Comparison of ENCODE assay signal across 1 cellular context in the genomic region with DNA sequence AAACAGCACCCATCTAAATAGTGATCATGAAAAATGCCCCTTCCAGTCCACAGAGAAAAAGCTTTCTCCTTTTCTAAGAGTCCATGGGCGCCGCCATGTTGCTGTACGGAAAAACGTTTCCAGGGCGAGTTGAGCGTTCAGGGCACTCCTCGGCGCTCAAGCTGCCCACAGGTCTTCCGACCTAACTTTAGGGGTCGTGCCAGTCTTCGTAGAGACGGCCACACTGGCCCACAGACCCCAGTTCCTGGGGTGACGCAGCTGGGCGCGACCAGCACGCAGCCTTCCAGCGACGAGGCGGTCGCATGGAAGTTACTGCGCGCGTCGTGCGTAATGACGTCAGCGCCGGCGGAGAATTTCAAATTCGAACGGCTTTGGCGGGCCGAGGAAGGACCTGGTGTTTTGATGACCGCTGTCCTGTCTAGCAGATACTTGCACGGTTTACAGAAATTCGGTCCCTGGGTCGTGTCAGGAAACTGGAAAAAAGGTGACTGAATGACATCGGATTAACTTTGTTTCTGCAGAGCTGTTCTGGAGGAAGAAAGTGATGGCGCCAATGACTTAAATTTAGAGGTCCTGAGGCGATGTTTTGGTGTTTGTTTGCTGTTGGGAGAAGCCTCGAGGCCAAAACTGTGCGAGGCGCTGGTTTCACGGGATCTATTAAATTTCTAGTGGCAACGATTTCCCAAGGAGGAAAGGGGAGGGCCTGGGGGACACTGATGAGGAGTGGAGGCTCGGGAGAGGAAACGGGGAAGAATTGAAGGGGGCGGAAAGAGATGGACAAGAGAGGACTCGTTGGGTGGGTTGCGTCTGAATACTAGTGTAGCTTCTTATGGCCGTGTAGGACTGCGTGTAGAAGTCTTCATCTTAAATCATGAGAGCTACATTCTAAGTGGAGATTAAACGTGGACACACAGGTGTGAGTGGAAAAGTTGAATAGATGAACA.
TF ChIP-seq lines count a peak whose summit lies in the region.

A gene with protein sequence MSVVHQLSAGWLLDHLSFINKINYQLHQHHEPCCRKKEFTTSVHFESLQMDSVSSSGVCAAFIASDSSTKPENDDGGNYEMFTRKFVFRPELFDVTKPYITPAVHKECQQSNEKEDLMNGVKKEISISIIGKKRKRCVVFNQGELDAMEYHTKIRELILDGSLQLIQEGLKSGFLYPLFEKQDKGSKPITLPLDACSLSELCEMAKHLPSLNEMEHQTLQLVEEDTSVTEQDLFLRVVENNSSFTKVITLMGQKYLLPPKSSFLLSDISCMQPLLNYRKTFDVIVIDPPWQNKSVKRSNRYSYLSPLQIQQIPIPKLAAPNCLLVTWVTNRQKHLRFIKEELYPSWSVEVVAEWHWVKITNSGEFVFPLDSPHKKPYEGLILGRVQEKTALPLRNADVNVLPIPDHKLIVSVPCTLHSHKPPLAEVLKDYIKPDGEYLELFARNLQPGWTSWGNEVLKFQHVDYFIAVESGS (minus strand): TSS at position 306 of the 944 bp plus-strand sequence. CDS start 4,289 bp downstream, outside the sequence.
A gene (plus strand): TSS at position 358 of the 944 bp plus-strand sequence. CDS start 1,429 bp downstream, outside the sequence.

TF ChIP-seq in HepG2, 621 proteins besides CTCF, POLR2A, EP300 and RAD21 (continued from another document and continues in another):
- TF ChIP-seq, protein P1, sequence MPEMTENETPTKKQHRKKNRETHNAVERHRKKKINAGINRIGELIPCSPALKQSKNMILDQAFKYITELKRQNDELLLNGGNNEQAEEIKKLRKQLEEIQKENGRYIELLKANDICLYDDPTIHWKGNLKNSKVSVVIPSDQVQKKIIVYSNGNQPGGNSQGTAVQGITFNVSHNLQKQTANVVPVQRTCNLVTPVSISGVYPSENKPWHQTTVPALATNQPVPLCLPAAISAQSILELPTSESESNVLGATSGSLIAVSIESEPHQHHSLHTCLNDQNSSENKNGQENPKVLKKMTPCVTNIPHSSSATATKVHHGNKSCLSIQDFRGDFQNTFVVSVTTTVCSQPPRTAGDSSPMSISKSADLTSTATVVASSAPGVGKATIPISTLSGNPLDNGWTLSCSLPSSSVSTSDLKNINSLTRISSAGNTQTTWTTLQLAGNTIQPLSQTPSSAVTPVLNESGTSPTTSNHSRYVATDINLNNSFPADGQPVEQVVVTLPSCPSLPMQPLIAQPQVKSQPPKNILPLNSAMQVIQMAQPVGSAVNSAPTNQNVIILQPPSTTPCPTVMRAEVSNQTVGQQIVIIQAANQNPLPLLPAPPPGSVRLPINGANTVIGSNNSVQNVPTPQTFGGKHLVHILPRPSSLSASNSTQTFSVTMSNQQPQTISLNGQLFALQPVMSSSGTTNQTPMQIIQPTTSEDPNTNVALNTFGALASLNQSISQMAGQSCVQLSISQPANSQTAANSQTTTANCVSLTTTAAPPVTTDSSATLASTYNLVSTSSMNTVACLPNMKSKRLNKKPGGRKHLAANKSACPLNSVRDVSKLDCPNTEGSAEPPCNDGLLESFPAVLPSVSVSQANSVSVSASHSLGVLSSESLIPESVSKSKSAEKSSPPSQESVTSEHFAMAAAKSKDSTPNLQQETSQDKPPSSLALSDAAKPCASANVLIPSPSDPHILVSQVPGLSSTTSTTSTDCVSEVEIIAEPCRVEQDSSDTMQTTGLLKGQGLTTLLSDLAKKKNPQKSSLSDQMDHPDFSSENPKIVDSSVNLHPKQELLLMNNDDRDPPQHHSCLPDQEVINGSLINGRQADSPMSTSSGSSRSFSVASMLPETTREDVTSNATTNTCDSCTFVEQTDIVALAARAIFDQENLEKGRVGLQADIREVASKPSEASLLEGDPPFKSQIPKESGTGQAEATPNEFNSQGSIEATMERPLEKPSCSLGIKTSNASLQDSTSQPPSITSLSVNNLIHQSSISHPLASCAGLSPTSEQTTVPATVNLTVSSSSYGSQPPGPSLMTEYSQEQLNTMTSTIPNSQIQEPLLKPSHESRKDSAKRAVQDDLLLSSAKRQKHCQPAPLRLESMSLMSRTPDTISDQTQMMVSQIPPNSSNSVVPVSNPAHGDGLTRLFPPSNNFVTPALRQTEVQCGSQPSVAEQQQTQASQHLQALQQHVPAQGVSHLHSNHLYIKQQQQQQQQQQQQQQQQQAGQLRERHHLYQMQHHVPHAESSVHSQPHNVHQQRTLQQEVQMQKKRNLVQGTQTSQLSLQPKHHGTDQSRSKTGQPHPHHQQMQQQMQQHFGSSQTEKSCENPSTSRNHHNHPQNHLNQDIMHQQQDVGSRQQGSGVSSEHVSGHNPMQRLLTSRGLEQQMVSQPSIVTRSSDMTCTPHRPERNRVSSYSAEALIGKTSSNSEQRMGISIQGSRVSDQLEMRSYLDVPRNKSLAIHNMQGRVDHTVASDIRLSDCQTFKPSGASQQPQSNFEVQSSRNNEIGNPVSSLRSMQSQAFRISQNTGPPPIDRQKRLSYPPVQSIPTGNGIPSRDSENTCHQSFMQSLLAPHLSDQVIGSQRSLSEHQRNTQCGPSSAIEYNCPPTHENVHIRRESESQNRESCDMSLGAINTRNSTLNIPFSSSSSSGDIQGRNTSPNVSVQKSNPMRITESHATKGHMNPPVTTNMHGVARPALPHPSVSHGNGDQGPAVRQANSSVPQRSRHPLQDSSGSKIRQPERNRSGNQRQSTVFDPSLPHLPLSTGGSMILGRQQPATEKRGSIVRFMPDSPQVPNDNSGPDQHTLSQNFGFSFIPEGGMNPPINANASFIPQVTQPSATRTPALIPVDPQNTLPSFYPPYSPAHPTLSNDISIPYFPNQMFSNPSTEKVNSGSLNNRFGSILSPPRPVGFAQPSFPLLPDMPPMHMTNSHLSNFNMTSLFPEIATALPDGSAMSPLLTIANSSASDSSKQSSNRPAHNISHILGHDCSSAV (CRISPR knock-in tag; IDR thresholded peaks at IDR 0.05; ENCODE audit: borderline replicate concordance): no peak
- no peak for TF ChIP-seq NCOA1 (CRISPR knock-in tag; IDR thresholded peaks at IDR 0.05)
- TF ChIP-seq NFYC (CRISPR knock-in tag; IDR thresholded peaks at IDR 0.05): peak; percentile 63; the same call in 1 of the 2 replicates
- TF ChIP-seq, protein P2, sequence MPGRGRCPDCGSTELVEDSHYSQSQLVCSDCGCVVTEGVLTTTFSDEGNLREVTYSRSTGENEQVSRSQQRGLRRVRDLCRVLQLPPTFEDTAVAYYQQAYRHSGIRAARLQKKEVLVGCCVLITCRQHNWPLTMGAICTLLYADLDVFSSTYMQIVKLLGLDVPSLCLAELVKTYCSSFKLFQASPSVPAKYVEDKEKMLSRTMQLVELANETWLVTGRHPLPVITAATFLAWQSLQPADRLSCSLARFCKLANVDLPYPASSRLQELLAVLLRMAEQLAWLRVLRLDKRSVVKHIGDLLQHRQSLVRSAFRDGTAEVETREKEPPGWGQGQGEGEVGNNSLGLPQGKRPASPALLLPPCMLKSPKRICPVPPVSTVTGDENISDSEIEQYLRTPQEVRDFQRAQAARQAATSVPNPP (CRISPR knock-in tag; IDR thresholded peaks at IDR 0.05): peak; percentile 88
- peak; percentile 66; the same call in 1 of the 2 replicates for TF ChIP-seq MXD4 (CRISPR knock-in tag; IDR thresholded peaks at IDR 0.05)
- 0 out of 2 replicates have a peak, but pooled peaks have one; percentile 11 for TF ChIP-seq NCOR1 (IDR thresholded peaks at IDR 0.05; ENCODE audit: borderline replicate concordance, low read length)
- TF ChIP-seq SATB2 (CRISPR knock-in tag; IDR thresholded peaks at IDR 0.05): 0 out of 2 replicates have a peak, but pooled peaks have one; percentile 19
- TF ChIP-seq ZSCAN30 (CRISPR knock-in tag; IDR thresholded peaks at IDR 0.05): no peak
- TF ChIP-seq HDAC2 (CRISPR knock-in tag; IDR thresholded peaks at IDR 0.05): peak; percentile 85
- TF ChIP-seq, protein P3, sequence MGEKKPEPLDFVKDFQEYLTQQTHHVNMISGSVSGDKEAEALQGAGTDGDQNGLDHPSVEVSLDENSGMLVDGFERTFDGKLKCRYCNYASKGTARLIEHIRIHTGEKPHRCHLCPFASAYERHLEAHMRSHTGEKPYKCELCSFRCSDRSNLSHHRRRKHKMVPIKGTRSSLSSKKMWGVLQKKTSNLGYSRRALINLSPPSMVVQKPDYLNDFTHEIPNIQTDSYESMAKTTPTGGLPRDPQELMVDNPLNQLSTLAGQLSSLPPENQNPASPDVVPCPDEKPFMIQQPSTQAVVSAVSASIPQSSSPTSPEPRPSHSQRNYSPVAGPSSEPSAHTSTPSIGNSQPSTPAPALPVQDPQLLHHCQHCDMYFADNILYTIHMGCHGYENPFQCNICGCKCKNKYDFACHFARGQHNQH (CRISPR knock-in tag; IDR thresholded peaks at IDR 0.05): peak; percentile 67
- 0 out of 2 replicates have a peak, but pooled peaks have one; percentile 19 for TF ChIP-seq FOXC1 (CRISPR knock-in tag; IDR thresholded peaks at IDR 0.05; ENCODE audit: borderline replicate concordance)
- TF ChIP-seq TP53 (CRISPR knock-in tag; conservative IDR thresholded peaks at IDR 0.05): peak; percentile 36; the same call in 1 of the 2 replicates
- TF ChIP-seq ZKSCAN5 (CRISPR knock-in tag; IDR thresholded peaks at IDR 0.05): no peak
- peak; percentile 98 for TF ChIP-seq TOPORS (CRISPR knock-in tag; IDR thresholded peaks at IDR 0.05)
- no peak for TF ChIP-seq ETV6 (CRISPR knock-in tag; conservative IDR thresholded peaks at IDR 0.05)
- TF ChIP-seq, protein P4, sequence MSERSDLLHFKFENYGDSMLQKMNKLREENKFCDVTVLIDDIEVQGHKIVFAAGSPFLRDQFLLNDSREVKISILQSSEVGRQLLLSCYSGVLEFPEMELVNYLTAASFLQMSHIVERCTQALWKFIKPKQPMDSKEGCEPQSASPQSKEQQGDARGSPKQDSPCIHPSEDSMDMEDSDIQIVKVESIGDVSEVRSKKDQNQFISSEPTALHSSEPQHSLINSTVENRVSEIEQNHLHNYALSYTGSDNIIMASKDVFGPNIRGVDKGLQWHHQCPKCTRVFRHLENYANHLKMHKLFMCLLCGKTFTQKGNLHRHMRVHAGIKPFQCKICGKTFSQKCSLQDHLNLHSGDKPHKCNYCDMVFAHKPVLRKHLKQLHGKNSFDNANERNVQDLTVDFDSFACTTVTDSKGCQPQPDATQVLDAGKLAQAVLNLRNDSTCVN (CRISPR knock-in tag; IDR thresholded peaks at IDR 0.05; ENCODE audit: borderline replicate concordance): no peak
- no peak for TF ChIP-seq ZNF121 (CRISPR knock-in tag; IDR thresholded peaks at IDR 0.05)
- TF ChIP-seq MTA3 (CRISPR knock-in tag; IDR thresholded peaks at IDR 0.05): no peak
- TF ChIP-seq, protein P5, sequence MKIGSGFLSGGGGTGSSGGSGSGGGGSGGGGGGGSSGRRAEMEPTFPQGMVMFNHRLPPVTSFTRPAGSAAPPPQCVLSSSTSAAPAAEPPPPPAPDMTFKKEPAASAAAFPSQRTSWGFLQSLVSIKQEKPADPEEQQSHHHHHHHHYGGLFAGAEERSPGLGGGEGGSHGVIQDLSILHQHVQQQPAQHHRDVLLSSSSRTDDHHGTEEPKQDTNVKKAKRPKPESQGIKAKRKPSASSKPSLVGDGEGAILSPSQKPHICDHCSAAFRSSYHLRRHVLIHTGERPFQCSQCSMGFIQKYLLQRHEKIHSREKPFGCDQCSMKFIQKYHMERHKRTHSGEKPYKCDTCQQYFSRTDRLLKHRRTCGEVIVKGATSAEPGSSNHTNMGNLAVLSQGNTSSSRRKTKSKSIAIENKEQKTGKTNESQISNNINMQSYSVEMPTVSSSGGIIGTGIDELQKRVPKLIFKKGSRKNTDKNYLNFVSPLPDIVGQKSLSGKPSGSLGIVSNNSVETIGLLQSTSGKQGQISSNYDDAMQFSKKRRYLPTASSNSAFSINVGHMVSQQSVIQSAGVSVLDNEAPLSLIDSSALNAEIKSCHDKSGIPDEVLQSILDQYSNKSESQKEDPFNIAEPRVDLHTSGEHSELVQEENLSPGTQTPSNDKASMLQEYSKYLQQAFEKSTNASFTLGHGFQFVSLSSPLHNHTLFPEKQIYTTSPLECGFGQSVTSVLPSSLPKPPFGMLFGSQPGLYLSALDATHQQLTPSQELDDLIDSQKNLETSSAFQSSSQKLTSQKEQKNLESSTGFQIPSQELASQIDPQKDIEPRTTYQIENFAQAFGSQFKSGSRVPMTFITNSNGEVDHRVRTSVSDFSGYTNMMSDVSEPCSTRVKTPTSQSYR (CRISPR knock-in tag; IDR thresholded peaks at IDR 0.05; ENCODE audit: borderline replicate concordance): no peak
- TF ChIP-seq ZBTB42 (CRISPR knock-in tag; IDR thresholded peaks at IDR 0.05): 0 out of 2 replicates have a peak, but pooled peaks have one; percentile 40
- TF ChIP-seq, protein P6, sequence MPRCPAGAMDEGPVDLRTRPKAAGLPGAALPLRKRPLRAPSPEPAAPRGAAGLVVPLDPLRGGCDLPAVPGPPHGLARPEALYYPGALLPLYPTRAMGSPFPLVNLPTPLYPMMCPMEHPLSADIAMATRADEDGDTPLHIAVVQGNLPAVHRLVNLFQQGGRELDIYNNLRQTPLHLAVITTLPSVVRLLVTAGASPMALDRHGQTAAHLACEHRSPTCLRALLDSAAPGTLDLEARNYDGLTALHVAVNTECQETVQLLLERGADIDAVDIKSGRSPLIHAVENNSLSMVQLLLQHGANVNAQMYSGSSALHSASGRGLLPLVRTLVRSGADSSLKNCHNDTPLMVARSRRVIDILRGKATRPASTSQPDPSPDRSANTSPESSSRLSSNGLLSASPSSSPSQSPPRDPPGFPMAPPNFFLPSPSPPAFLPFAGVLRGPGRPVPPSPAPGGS (CRISPR knock-in tag; IDR thresholded peaks at IDR 0.05): peak; percentile 48; the same call in 1 of the 2 replicates
- no peak for TF ChIP-seq ZNF839 (CRISPR knock-in tag; IDR thresholded peaks at IDR 0.05; ENCODE audit: borderline replicate concordance)
- TF ChIP-seq, protein P7, sequence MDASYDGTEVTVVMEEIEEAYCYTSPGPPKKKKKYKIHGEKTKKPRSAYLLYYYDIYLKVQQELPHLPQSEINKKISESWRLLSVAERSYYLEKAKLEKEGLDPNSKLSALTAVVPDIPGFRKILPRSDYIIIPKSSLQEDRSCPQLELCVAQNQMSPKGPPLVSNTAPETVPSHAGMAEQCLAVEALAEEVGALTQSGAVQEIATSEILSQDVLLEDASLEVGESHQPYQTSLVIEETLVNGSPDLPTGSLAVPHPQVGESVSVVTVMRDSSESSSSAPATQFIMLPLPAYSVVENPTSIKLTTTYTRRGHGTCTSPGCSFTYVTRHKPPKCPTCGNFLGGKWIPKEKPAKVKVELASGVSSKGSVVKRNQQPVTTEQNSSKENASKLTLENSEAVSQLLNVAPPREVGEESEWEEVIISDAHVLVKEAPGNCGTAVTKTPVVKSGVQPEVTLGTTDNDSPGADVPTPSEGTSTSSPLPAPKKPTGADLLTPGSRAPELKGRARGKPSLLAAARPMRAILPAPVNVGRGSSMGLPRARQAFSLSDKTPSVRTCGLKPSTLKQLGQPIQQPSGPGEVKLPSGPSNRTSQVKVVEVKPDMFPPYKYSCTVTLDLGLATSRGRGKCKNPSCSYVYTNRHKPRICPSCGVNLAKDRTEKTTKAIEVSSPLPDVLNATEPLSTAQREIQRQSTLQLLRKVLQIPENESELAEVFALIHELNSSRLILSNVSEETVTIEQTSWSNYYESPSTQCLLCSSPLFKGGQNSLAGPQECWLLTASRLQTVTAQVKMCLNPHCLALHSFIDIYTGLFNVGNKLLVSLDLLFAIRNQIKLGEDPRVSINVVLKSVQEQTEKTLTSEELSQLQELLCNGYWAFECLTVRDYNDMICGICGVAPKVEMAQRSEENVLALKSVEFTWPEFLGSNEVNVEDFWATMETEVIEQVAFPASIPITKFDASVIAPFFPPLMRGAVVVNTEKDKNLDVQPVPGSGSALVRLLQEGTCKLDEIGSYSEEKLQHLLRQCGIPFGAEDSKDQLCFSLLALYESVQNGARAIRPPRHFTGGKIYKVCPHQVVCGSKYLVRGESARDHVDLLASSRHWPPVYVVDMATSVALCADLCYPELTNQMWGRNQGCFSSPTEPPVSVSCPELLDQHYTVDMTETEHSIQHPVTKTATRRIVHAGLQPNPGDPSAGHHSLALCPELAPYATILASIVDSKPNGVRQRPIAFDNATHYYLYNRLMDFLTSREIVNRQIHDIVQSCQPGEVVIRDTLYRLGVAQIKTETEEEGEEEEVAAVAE (CRISPR knock-in tag; IDR thresholded peaks at IDR 0.05; ENCODE audit: borderline replicate concordance): peak; percentile 78; the same call in 1 of the 2 replicates
- TF ChIP-seq PTBP1 (IDR thresholded peaks at IDR 0.05; ENCODE audit: low read depth, low read length, poor library complexity, severe bottlenecking): no peak
- no peak for TF ChIP-seq NFIB (CRISPR knock-in tag; IDR thresholded peaks at IDR 0.05; ENCODE audit: borderline replicate concordance)
- TF ChIP-seq ZNF333 (CRISPR knock-in tag; IDR thresholded peaks at IDR 0.05; ENCODE audit: borderline replicate concordance): no peak
